11 cellular contexts compared by ENCODE assay signal in the genomic region with DNA sequence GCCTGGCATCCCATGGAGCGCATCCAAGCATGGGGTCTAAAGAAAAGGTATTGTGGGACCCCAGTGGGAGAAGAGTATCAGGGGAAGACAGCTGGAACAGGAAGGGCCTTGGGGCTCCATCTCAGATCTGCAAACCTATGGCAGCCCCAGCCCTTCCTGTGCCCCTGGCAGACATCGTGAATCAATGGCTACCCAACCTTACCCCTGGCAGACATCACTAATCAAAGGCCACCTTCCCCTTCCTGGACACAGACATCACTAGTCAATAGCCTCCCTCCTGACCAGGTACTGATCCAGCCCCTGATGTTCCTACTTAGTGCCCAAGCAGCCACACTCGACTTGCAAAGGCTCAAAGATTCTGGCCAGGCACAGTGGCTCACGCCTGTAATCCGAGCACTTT. TPM values are rescaled to one million over a fixed set of nuclear protein-coding genes. Genes with fewer than 3 reads are reported as not detected.
"Had no signal": no experiment of that assay in that cellular context is flagged by ENCODE, and none has a peak within 500 bp of the region (broad histone marks: within the 10 kb centered on the region; RNA-seq: fewer than 3 reads in every experiment).

No MANE protein-coding gene starts in this region.

- H3K9ac ChIP-seq: GM23248 had no signal

- H3K4me3 Mint-ChIP-seq: GM23338, HFFc6 had no signal

- H2AFZ ChIP-seq: GM23248, GM23338 had no signal

- H3K9me3 Mint-ChIP-seq: GM23338, HFFc6 had no signal

- H3K4me2 ChIP-seq: GM23338 had no signal

- ATAC-seq: GM23338, HCT116 had no signal

- H3K36me3 ChIP-seq: HAP-1 had no signal

- H3K9me3 ChIP-seq: HAP-1 had no signal

- H3K4me3 ChIP-seq: GM23248, GM23338, HAP-1 had no signal

- FAIRE-seq: H1, H54 had no signal

- H3K27ac ChIP-seq: GM23248 had no signal

- H3K27ac Mint-ChIP-seq: GM23338, HFFc6 had no signal

- H3K4me1 ChIP-seq: HAP-1 had no signal

- DNase-seq: GM23248, GOT3, H7, H9, HCEC 1CT, HFFc6 had no signal

RNA-seq across cellular contexts. Expression of a gene that starts 15.8 kb away (rescaled TPM):
- total RNA-seq: GM23248, GM23338, H1, H7, H9, HFFc6 had no signal
- polyA plus RNA-seq: GM23248, GM23338, H1 had no signal
